ENCODE assay signal across 19 cellular contexts in the genomic region with DNA sequence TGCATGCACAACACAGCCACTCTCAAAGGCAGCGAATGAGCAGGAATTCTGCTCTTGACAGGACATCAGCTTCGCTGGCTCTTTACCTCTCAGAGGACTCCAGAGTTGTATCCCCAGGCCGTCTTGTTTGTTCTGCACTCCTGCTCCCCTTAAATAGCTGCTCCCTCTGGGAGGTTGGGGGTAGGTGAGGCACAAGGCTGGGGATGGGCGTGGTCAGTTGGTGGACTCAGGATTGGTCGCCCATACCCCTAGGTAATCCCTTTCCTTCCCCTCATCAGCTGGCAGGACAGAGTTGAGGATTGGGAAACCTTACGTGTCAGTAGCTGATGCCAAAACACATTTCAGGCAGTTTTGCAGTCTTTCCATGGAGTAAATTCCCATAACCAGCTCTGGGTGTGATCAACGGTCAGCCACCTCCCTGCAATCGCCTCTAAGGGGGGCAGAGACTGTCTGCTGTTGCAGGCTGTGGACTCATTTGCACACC. TPM values are rescaled to one million over a fixed set of nuclear protein-coding genes. Genes with fewer than 3 reads are reported as not detected.
A peak's percentile ranks its signal among the peaks of the same experiment; 100 is the strongest.
DNase-seq lines count a peak whose midpoint lies in the region; ATAC-seq and TF ChIP-seq lines count a peak whose summit lies in the region.
"Had no signal": no experiment of that assay in that cellular context is flagged by ENCODE, and none has a peak within 500 bp of the region (broad histone marks: within the 10 kb centered on the region; RNA-seq: fewer than 3 reads in every experiment).

A gene with protein sequence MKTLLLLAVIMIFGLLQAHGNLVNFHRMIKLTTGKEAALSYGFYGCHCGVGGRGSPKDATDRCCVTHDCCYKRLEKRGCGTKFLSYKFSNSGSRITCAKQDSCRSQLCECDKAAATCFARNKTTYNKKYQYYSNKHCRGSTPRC (minus strand): TSS at position 125 of the 484 bp plus-strand sequence. CDS start 845 bp downstream, outside the sequence.

- DNase-seq in ELF-1 (ENCODE audit: low read depth, low spot score) (peak; percentile 61), lung (ENCODE audit: low spot score) (no peak), stomach (no peak), occipital lobe (lab: John Stamatoyannopoulos, UW) (no peak), WTC11 (ENCODE audit: low spot score) (no peak), HPDE6-E6E7 (ENCODE audit: extremely low spot score) (no peak)
- no peak for DNase-seq in activated CD4-positive, alpha-beta T cell treated with anti-CD3 and anti-CD28 coated beads, Interleukin-2, amount 50 U/mL, for 1 hour
- DNase-seq: ACHN; activated CD8-positive, alpha-beta T cell treated with anti-CD3 and anti-CD28 coated beads for 36 hours; Calu3; GOT3; NCI-H2171; stimulated activated CD4-positive, alpha-beta T cell treated with anti-CD3 and anti-CD28 coated beads, Interleukin-1b, Interleukin-23, amount 100 ng/mL, for 48 hours had no signal

- POLR2A ChIA-PET in WTC11 (lab: Charles Lee), result no interaction called here

- H3K36me3 ChIP-seq in gastroesophageal sphincter (no peaks in the 10 kb centered on the region), lung (ENCODE audit: control insufficient read depth in 2 of 2, insufficient read depth in 2 of 2, low read length in 2 of 2) (no peaks in the 10 kb centered on the region), stomach (no peaks in the 10 kb centered on the region)

- TF ChIP-seq CTCF in gastroesophageal sphincter (IDR thresholded peaks at IDR 0.05) (no peak), lung (IDR thresholded peaks at IDR 0.05; ENCODE audit: control extremely low read depth, extremely low read depth) (no peak), stomach (IDR thresholded peaks at IDR 0.05) (no peak), WTC11 (IDR thresholded peaks at IDR 0.05) (no peak)

- H3K4me1 ChIP-seq in gastroesophageal sphincter (peaks cover 0 to 40% (median 9%) of the 10 kb centered on the region in 3 donors), lung (ENCODE audit: control insufficient read depth in 2 of 2, insufficient read depth in 2 of 2, low read length in 2 of 2) (no peaks in the 10 kb centered on the region), stomach (peaks cover 0 to 38% (median 17%) of the 10 kb centered on the region in 4 donors)

- CTCF ChIA-PET in WTC11 (lab: Charles Lee), result interaction anchor here (1.0 kb wide), 1 partner anchor 12 kb away, joined by 3 read pairs; no protein-coding TSS in a partner anchor

- ATAC-seq in gastroesophageal sphincter, result peak; percentile 76
- peak; percentile 44 for ATAC-seq in lung (ENCODE audit: insufficient read depth, low FRiP score)
- no peak for ATAC-seq in WTC11
- ATAC-seq: activated CD8-positive, alpha-beta T cell treated with anti-CD3 and anti-CD28 coated beads for 36 hours had no signal

- peaks cover 11% of the 10 kb centered on the region; the same call in 1 of the 2 replicates for H3K36me3 Mint-ChIP-seq in WTC11
- H3K36me3 Mint-ChIP-seq: mesothelial cell of epicardium had no signal

- peaks cover 11% of the 10 kb centered on the region for H3K9me3 Mint-ChIP-seq in WTC11
- H3K9me3 Mint-ChIP-seq: activated CD8-positive, alpha-beta T cell treated with anti-CD3 and anti-CD28 coated beads for 36 hours; dendritic cell treated with granulocyte-macrophage colony-stimulating factor and Interleukin-4, amounts not matched to agents 40 ng/mL and 50 ng/mL, for 4 days; mesothelial cell of epicardium had no signal

- H3K4me3 ChIP-seq in gastroesophageal sphincter, result no peak within 1 kb of the TSS
- no peak within 1 kb of the TSS for H3K4me3 ChIP-seq in lung
- H3K4me3 ChIP-seq in stomach, result no peak within 1 kb of the TSS

- TF ChIP-seq EP300 in gastroesophageal sphincter (IDR thresholded peaks at IDR 0.05) (no peak), stomach (IDR thresholded peaks at IDR 0.05) (no peak)

- H3K4me1 Mint-ChIP-seq in WTC11, result peaks cover 49% of the 10 kb centered on the region

- WGBS in gastroesophageal sphincter (ENCODE audit: low coverage in 1 of 2), 2 donors, result 69% methylated on average over 5 of the region's 8 CpGs; no CpG with 5 or more reads in 1 of the 2 donors
- WGBS in lung, 2 donors, result 76% methylated on average over 8 of the region's 8 CpGs
- WGBS in stomach, 5 donors, result 65 to 86% (median 73%) methylated on average over 8 of the region's 8 CpGs

- peaks cover 4% of the 10 kb centered on the region for H3K27me3 Mint-ChIP-seq in WTC11 (ENCODE audit: low read depth)

- H3K9me3 ChIP-seq in gastroesophageal sphincter, result no peaks in the 10 kb centered on the region
- peaks cover 0 to 1% of the 10 kb centered on the region in 2 donors for H3K9me3 ChIP-seq in lung (ENCODE audit: control insufficient read depth in 2 of 2, insufficient read depth in 1 of 2, low read length in 1 of 2)
- H3K9me3 ChIP-seq in stomach, result no peaks in the 10 kb centered on the region

- intact Hi-C loops in stomach (cut with DNase I; ENCODE audit: low total_unique reads), result no loop called here

- H3K27me3 ChIP-seq in gastroesophageal sphincter (no peaks in the 10 kb centered on the region), lung (ENCODE audit: control insufficient read depth, insufficient read depth) (no peaks in the 10 kb centered on the region), stomach (peaks cover 0 to 14% (median 0%) of the 10 kb centered on the region in 3 donors)

- H3K27ac Mint-ChIP-seq in WTC11, result no peak within 1 kb of the TSS
- H3K27ac Mint-ChIP-seq: activated CD8-positive, alpha-beta T cell treated with anti-CD3 and anti-CD28 coated beads for 36 hours; dendritic cell treated with granulocyte-macrophage colony-stimulating factor and Interleukin-4, amounts not matched to agents 40 ng/mL and 50 ng/mL, for 4 days; mesothelial cell of epicardium had no signal

- TF ChIP-seq POLR2A in gastroesophageal sphincter (IDR thresholded peaks at IDR 0.05), result peak in 1 of 2 donors; percentile 23
- no peak for TF ChIP-seq POLR2A in stomach (IDR thresholded peaks at IDR 0.05)

- H3K4me3 Mint-ChIP-seq in WTC11, result no peak within 1 kb of the TSS
- H3K4me3 Mint-ChIP-seq: activated CD8-positive, alpha-beta T cell treated with anti-CD3 and anti-CD28 coated beads for 36 hours; dendritic cell treated with granulocyte-macrophage colony-stimulating factor and Interleukin-4, amounts not matched to agents 40 ng/mL and 50 ng/mL, for 4 days; mesothelial cell of epicardium had no signal

- H3K27ac ChIP-seq in gastroesophageal sphincter (peak within 1 kb of the TSS in 3 of 4 donors; percentile 30 to 45 (median 32)), lung (ENCODE audit: low read depth in 1 of 2, low read length in 1 of 2) (no peak within 1 kb of the TSS), stomach (peak within 1 kb of the TSS in 1 of 5 donors; percentile 33)

TF ChIP-seq in WTC11, 78 proteins besides CTCF, POLR2A, EP300 and RAD21 (continues in another document):
- TF ChIP-seq GTF2I (CRISPR knock-in tag; conservative IDR thresholded peaks at IDR 0.05) (no peak), RORB (CRISPR knock-in tag; IDR thresholded peaks at IDR 0.05) (no peak), TP53 (CRISPR knock-in tag; IDR thresholded peaks at IDR 0.05) (no peak), E2F1 (CRISPR knock-in tag; IDR thresholded peaks at IDR 0.05) (no peak), ZNF416 (CRISPR knock-in tag; IDR thresholded peaks at IDR 0.05) (no peak), NFE2L1 (CRISPR knock-in tag; IDR thresholded peaks at IDR 0.05) (no peak), FOXP4 (CRISPR knock-in tag; IDR thresholded peaks at IDR 0.05) (no peak)
- TF ChIP-seq, protein P1, sequence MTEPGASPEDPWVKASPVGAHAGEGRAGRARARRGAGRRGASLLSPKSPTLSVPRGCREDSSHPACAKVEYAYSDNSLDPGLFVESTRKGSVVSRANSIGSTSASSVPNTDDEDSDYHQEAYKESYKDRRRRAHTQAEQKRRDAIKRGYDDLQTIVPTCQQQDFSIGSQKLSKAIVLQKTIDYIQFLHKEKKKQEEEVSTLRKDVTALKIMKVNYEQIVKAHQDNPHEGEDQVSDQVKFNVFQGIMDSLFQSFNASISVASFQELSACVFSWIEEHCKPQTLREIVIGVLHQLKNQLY (CRISPR knock-in tag; IDR thresholded peaks at IDR 0.05), result no peak

RNA-seq across cellular contexts. Expression of the gene that starts here (rescaled TPM):
- total RNA-seq in gastroesophageal sphincter, result 100 to 1,000 TPM in 1 of 4 donors, 10 to 100 TPM in 3; 16.5 to 300 (median 96.0) TPM
- 10 to 100 TPM in 1 of 2 donors, 1 to 10 TPM in 1; 1.8 to 33.1 TPM for total RNA-seq in lung
- polyA plus RNA-seq in lung, result 100 to 1,000 TPM in 1 of 2 donors, 10 to 100 TPM in 1; 29.5 to 168 TPM
- 10 to 100 TPM in 3 of 5 donors, 1 to 10 TPM in 2; 2.8 to 52.3 (median 18.5) TPM for total RNA-seq in stomach
- polyA plus RNA-seq in stomach, result 10 to 100 TPM; 12.7 to 46.7 (median 30.3) TPM
- total RNA-seq in occipital lobe, result not detected
- total RNA-seq in WTC11 (2021), result 1.2 to 2.6 TPM (median 1.9 TPM) in 3 replicates
- total RNA-seq: activated CD8-positive, alpha-beta T cell treated with anti-CD3 and anti-CD28 coated beads for 36 hours; astrocyte; Calu3; fibroblast of lung; SK-MEL-5 had no signal
- polyA plus RNA-seq: fibroblast of lung had no signal

Comparison
In these comparisons a context has a peak if more than half of its experiments do, and no peak if none do; other contexts are left out.
1. H3K27ac ChIP-seq: peak in gastroesophageal sphincter (3 of 4); none in lung (0 of 2).